Comparison of ENCODE assay signal across 11 cellular contexts in genomic region chr2:200156140-200156858, GRCh38.
DNase-seq lines count a peak whose midpoint lies in the region; ATAC-seq and TF ChIP-seq lines count a peak whose summit lies in the region.
"Had no signal": no experiment of that assay in that cellular context is flagged by ENCODE, and none has a peak within 500 bp of the region (broad histone marks: within the 10 kb centered on the region; RNA-seq: fewer than 3 reads in every experiment).

No MANE protein-coding gene starts in this region.

- H3K4me3 ChIP-seq in A673 (ENCODE audit: low read depth, low read length, poor library complexity, severe bottlenecking) (peak overlapping the region; percentile 9), endocrine pancreas (ENCODE audit: control insufficient read depth, insufficient read depth, low read length) (peak overlapping the region; percentile 67), endodermal cell (ENCODE audit: low read length) (no peak overlapping the region)
- H3K4me3 ChIP-seq: SK-N-MC had no signal

- no peaks in the 10 kb centered on the region for H3K9me3 ChIP-seq in A673 (ENCODE audit: low read depth, low read length, poor library complexity, severe bottlenecking)
- H3K9me3 ChIP-seq in endocrine pancreas (ENCODE audit: control insufficient read depth, low read length) = no peaks in the 10 kb centered on the region
- peaks cover 19% of the 10 kb centered on the region for H3K9me3 ChIP-seq in endodermal cell (ENCODE audit: control insufficient read depth, low read length)

- ATAC-seq in GM21423 (IDR thresholded peaks at IDR 0.05; ENCODE audit: unreplicated experiment) = no peak

- CTCF ChIA-PET in A673 (lab: Charles Lee) = no interaction called here

- intact Hi-C loops in A673 (cut with micrococcal nuclease; ENCODE audit: unreplicated experiment) = no loop called here

- H3K9ac ChIP-seq in endocrine pancreas (ENCODE audit: control insufficient read depth, insufficient read depth, low read length) = no peak overlapping the region
- H3K9ac ChIP-seq in endodermal cell (ENCODE audit: extremely low read depth, low read length, poor library complexity, severe bottlenecking) = no peak overlapping the region

- no peaks in the 10 kb centered on the region for H3K27me3 Mint-ChIP-seq in endodermal cell (ENCODE audit: insufficient read depth)

- POLR2A ChIA-PET in A673 (lab: Charles Lee; ENCODE audit: low non-redundant PET) = no interaction called here

- no peak overlapping the region for H3K4me3 Mint-ChIP-seq in endodermal cell
- H3K4me3 Mint-ChIP-seq: activated T-helper 1 cell treated with anti-CD3 and anti-CD28 coated beads, Interleukin-12 subunit alpha, Interleukin-12 subunit beta, Interleukin-2, Interleukin-4 antibody, amounts not matched to agents 30 ng/mL and 10 ng/mL and 1 ng/mL, durations not matched to agents 14 hours and 24 hours and 36 hours; CD14-positive monocyte had no signal

- H3K36me3 ChIP-seq in A673 (ENCODE audit: insufficient read depth, low read length, poor library complexity, severe bottlenecking) (no peaks in the 10 kb centered on the region), endocrine pancreas (ENCODE audit: control insufficient read depth, insufficient read depth, low read length) (no peaks in the 10 kb centered on the region), endodermal cell (ENCODE audit: control insufficient read depth, insufficient read depth, low read length) (no peaks in the 10 kb centered on the region)

- H3K27ac ChIP-seq in A673 (ENCODE audit: low read depth, low read length, poor library complexity, severe bottlenecking) (no peak overlapping the region), endodermal cell (ENCODE audit: low read depth, low read length) (no peak overlapping the region)
- H3K27ac ChIP-seq: SK-N-MC had no signal

- BruUV-seq in A673 (replicated peaks; lab: Mats Ljungman, UMichigan) = no TSS peak

- peaks cover 25% of the 10 kb centered on the region for H3K9me3 Mint-ChIP-seq in endodermal cell

- H3K4me1 ChIP-seq in A673 (ENCODE audit: insufficient read depth, low read length, poor library complexity, severe bottlenecking) (peaks cover 7% of the 10 kb centered on the region), endocrine pancreas (ENCODE audit: control insufficient read depth, insufficient read depth, low read length) (peaks cover 9% of the 10 kb centered on the region), endodermal cell (ENCODE audit: control insufficient read depth, insufficient read depth, low read length) (peaks cover 3% of the 10 kb centered on the region)

- H3K36me3 Mint-ChIP-seq in endodermal cell (ENCODE audit: low read depth) = peaks cover 11% of the 10 kb centered on the region
- H3K36me3 Mint-ChIP-seq: CD14-positive monocyte had no signal

- H3K4me1 Mint-ChIP-seq in endodermal cell = peaks cover 11% of the 10 kb centered on the region
- H3K4me1 Mint-ChIP-seq: CD14-positive monocyte had no signal

- 91% methylated on average over 6 of the region's 6 CpGs for WGBS in endodermal cell (ENCODE audit: insufficient coverage in 1 of 2, insufficient read length in 1 of 2), 2 experiments

- no peak overlapping the region for H3K27ac Mint-ChIP-seq in endodermal cell
- H3K27ac Mint-ChIP-seq: activated T-helper 1 cell treated with anti-CD3 and anti-CD28 coated beads, Interleukin-12 subunit alpha, Interleukin-12 subunit beta, Interleukin-2, Interleukin-4 antibody, amounts not matched to agents 30 ng/mL and 10 ng/mL and 1 ng/mL, durations not matched to agents 14 hours and 24 hours and 36 hours; CD14-positive monocyte had no signal

- H3K27me3 ChIP-seq in A673 (replicated peaks; ENCODE audit: insufficient read depth, low read depth, low read length, poor library complexity) (no peaks in the 10 kb centered on the region), endocrine pancreas (ENCODE audit: control insufficient read depth, insufficient read depth, low read length) (no peaks in the 10 kb centered on the region), endodermal cell (ENCODE audit: control insufficient read depth, insufficient read depth, low read length, poor library complexity, severe bottlenecking) (no peaks in the 10 kb centered on the region)

- DNase-seq in A673 (ENCODE audit: low spot score) = peak; percentile 55
- DNase-seq in NCI-H226 = peak; percentile 55
- DNase-seq in lung microvascular endothelial cell (ENCODE audit: low read depth in 2 of 2) = peak; percentile 25 to 84
- no peak for DNase-seq in CD1c-positive myeloid dendritic cell (ENCODE audit: extremely low spot score)
- DNase-seq in endodermal cell = no peak
- DNase-seq in D341Med (ENCODE audit: low spot score) = no peak

- no peak for TF ChIP-seq CTCF in A673 (conservative IDR thresholded peaks at IDR 0.05; ENCODE audit: low read depth, low read length)
- TF ChIP-seq CTCF in endodermal cell (conservative IDR thresholded peaks at IDR 0.05) = no peak

Comparison
In these comparisons a context has a peak if more than half of its experiments do, and no peak if none do; other contexts are left out.
1. DNase-seq: peak in A673 (single experiment), NCI-H226 (single experiment) and lung microvascular endothelial cell (2 of 2); none in CD1c-positive myeloid dendritic cell (single experiment), endodermal cell (single experiment) and D341Med (single experiment).